13 cellular contexts compared by ENCODE assay signal in genomic region chr12:46366771-46367170, GRCh38. TPM values are rescaled to one million over a fixed set of nuclear protein-coding genes. Genes with fewer than 3 reads are reported as not detected.
DNase-seq lines count a peak whose midpoint lies in the region; ATAC-seq and TF ChIP-seq lines count a peak whose summit lies in the region.
"Had no signal": no experiment of that assay in that cellular context is flagged by ENCODE, and none has a peak within 500 bp of the region (broad histone marks: within the 10 kb centered on the region; RNA-seq: fewer than 3 reads in every experiment).

No MANE protein-coding gene starts in this region.

- H4K20me1 ChIP-seq in Loucy (ENCODE audit: insufficient read depth, low read length, poor library complexity, severe bottlenecking) (peaks cover 100% of the 10 kb centered on the region), osteoblast (ENCODE audit: insufficient read depth, low read length) (peaks cover 95% of the 10 kb centered on the region)

- no peak for ATAC-seq in GM18517 (IDR thresholded peaks at IDR 0.05; ENCODE audit: unreplicated experiment)

- DNase-seq in dorsolateral prefrontal cortex (no peak), osteoblast (ENCODE audit: insufficient read length, low spot score, missing footprints) (no peak), NCI-H2227 (lab: John Stamatoyannopoulos, UW; ENCODE audit: unreplicated experiment) (no peak), KG1 (lab: John Stamatoyannopoulos, UW) (no peak)
- DNase-seq in effector memory CD4-positive, alpha-beta T cell: no peak
- DNase-seq: colonic mucosa; NCI-H526; stimulated activated CD4-positive, alpha-beta T cell treated with anti-CD3 and anti-CD28 coated beads, Interleukin-4, amount 100 ng/mL, for 24 hours had no signal

- H3K27me3 ChIP-seq in ACC112 (ENCODE audit: insufficient read depth, low read length) (no peaks in the 10 kb centered on the region), Loucy (ENCODE audit: insufficient read depth, low read length, poor library complexity, severe bottlenecking) (peaks cover 3% of the 10 kb centered on the region), dorsolateral prefrontal cortex (no peaks in the 10 kb centered on the region), osteoblast (ENCODE audit: insufficient read depth, low read length) (no peaks in the 10 kb centered on the region)
- no peaks in the 10 kb centered on the region for H3K27me3 ChIP-seq in effector memory CD4-positive, alpha-beta T cell (replicated peaks; ENCODE audit: control insufficient read depth, insufficient read depth, low read length, poor library complexity, severe bottlenecking)
- H3K27me3 ChIP-seq: colonic mucosa, neural progenitor cell had no signal

- H3K4me2 ChIP-seq in Loucy (ENCODE audit: low read depth, low read length, poor library complexity, severe bottlenecking) (peak overlapping the region; percentile 95), osteoblast (ENCODE audit: insufficient read depth, low read length) (peak overlapping the region; percentile 86)
- H3K4me2 ChIP-seq: neural progenitor cell had no signal

- H3K27ac ChIP-seq in ACC112 (ENCODE audit: low read depth, low read length) (peak overlapping the region; percentile 85), dorsolateral prefrontal cortex (peak overlapping the region in 34 of 59 donors; percentile 13 to 100 (median 78)), osteoblast (ENCODE audit: low read depth, low read length) (peak overlapping the region; percentile 92)
- no peak overlapping the region for H3K27ac ChIP-seq in effector memory CD4-positive, alpha-beta T cell (ENCODE audit: insufficient read depth, low read length, poor library complexity, severe bottlenecking)
- H3K27ac ChIP-seq: colonic mucosa, KMS-11, neural progenitor cell had no signal

- H2AFZ ChIP-seq in ACC112 (ENCODE audit: low read length, unreplicated experiment) (no peak overlapping the region), Loucy (ENCODE audit: low read length) (no peak overlapping the region), osteoblast (ENCODE audit: low read length) (no peak overlapping the region)
- H2AFZ ChIP-seq: neural progenitor cell had no signal

- no peaks in the 10 kb centered on the region for H3K9me2 ChIP-seq in Loucy (replicated peaks; ENCODE audit: low read depth, low read length)

- H3K4me3 ChIP-seq in ACC112 (ENCODE audit: low read depth, low read length) (peak overlapping the region; percentile 99), Loucy (ENCODE audit: low read length, poor library complexity, severe bottlenecking) (peak overlapping the region; percentile 95), dorsolateral prefrontal cortex (peak overlapping the region in 32 of 59 donors; percentile 1 to 99 (median 93)), osteoblast (ENCODE audit: insufficient read depth, low read length) (peak overlapping the region; percentile 96)
- no peak overlapping the region for H3K4me3 ChIP-seq in effector memory CD4-positive, alpha-beta T cell (ENCODE audit: insufficient read depth, low read depth, low read length, poor library complexity, severe bottlenecking)
- H3K4me3 ChIP-seq: neural progenitor cell had no signal

- peaks cover 79% of the 10 kb centered on the region for H3K79me2 ChIP-seq in ACC112 (ENCODE audit: control insufficient read depth, insufficient read depth, low read length, unreplicated experiment)
- H3K79me2 ChIP-seq in Loucy (ENCODE audit: insufficient read depth, low read length): peaks cover 99% of the 10 kb centered on the region
- peaks cover 66% of the 10 kb centered on the region for H3K79me2 ChIP-seq in osteoblast (ENCODE audit: insufficient read depth, low read length)

- TF ChIP-seq CTCF in Loucy (conservative IDR thresholded peaks at IDR 0.05; ENCODE audit: low read length): no peak
- no peak for TF ChIP-seq CTCF in dorsolateral prefrontal cortex (IDR thresholded peaks at IDR 0.05 in 54 of 56, conservative IDR thresholded peaks at IDR 0.05 in 2 of 56; ENCODE audit: low read depth in 1 of 56, partially characterized antibody in 56 of 56)
- no peak for TF ChIP-seq CTCF in osteoblast (IDR thresholded peaks at IDR 0.05; ENCODE audit: extremely low read depth, low read depth, low read length)

- H3K36me3 ChIP-seq in ACC112 (ENCODE audit: insufficient read depth, low read length) (peaks cover 96% of the 10 kb centered on the region), Loucy (ENCODE audit: insufficient read depth, low read length) (peaks cover 94% of the 10 kb centered on the region), osteoblast (ENCODE audit: insufficient read depth, low read length) (peaks cover 97% of the 10 kb centered on the region)
- peaks cover 81% of the 10 kb centered on the region for H3K36me3 ChIP-seq in effector memory CD4-positive, alpha-beta T cell (ENCODE audit: control insufficient read depth, insufficient read depth, low read length)

- H3K9ac ChIP-seq in Loucy (ENCODE audit: low read depth, low read length, poor library complexity, severe bottlenecking): peak overlapping the region; percentile 97
- H3K9ac ChIP-seq: KMS-11, neural progenitor cell had no signal

- no peaks in the 10 kb centered on the region for H3K9me3 ChIP-seq in Loucy (ENCODE audit: insufficient read depth, low read depth, low read length)
- H3K9me3 ChIP-seq in osteoblast (ENCODE audit: low read depth, low read length): no peaks in the 10 kb centered on the region
- no peaks in the 10 kb centered on the region for H3K9me3 ChIP-seq in effector memory CD4-positive, alpha-beta T cell (ENCODE audit: control insufficient read depth, low read length)
- H3K9me3 ChIP-seq: colonic mucosa had no signal

- H3K4me1 ChIP-seq in ACC112 (ENCODE audit: control insufficient read depth, insufficient read depth, low read length, unreplicated experiment) (peaks cover 60% of the 10 kb centered on the region), Loucy (ENCODE audit: insufficient read depth, low read length, poor library complexity, severe bottlenecking) (peaks cover 89% of the 10 kb centered on the region), osteoblast (ENCODE audit: insufficient read depth, low read length) (peaks cover 58% of the 10 kb centered on the region)
- H3K4me1 ChIP-seq in effector memory CD4-positive, alpha-beta T cell (ENCODE audit: control insufficient read depth, insufficient read depth, low read length, poor library complexity, severe bottlenecking): peaks cover 34% of the 10 kb centered on the region

- no peaks in the 10 kb centered on the region for H3F3A ChIP-seq in Loucy (ENCODE audit: low read depth)

- intact Hi-C loops in dorsolateral prefrontal cortex (cut with DNase I): loop anchor here in 1 of 2 donors (10.0 kb wide), 1 partner anchor 212 kb away; no protein-coding TSS in a partner anchor

RNA-seq across cellular contexts. Expression of gene SLC38A2, which starts 5.8 kb away (rescaled TPM):
- 100 to 1,000 TPM in 118 of 120 experiments, 10 to 100 TPM in 2; 80.8 to 431 (median 175) TPM for total RNA-seq in dorsolateral prefrontal cortex
- total RNA-seq in osteoblast: 919 and 1,020 TPM in 2 replicates
